In genomic region chr10:79984851-79985250, GRCh38 we compare ENCODE assay signal across 9 cellular contexts. TPM values are rescaled to one million over a fixed set of nuclear protein-coding genes. Genes with fewer than 3 reads are reported as not detected.
DNase-seq lines count a peak whose midpoint lies in the region; ATAC-seq and TF ChIP-seq lines count a peak whose summit lies in the region.
"Had no signal": no experiment of that assay in that cellular context is flagged by ENCODE, and none has a peak within 500 bp of the region (broad histone marks: within the 10 kb centered on the region; RNA-seq: fewer than 3 reads in every experiment).

No MANE protein-coding gene starts in this region.

- no peak overlapping the region for H3K4me3 Mint-ChIP-seq in activated naive CD4-positive, alpha-beta T cell treated with anti-CD3 and anti-CD28 coated beads, Interleukin-2, amount 10 ng/mL, durations not matched to agents 7 days and 5 days
- H3K4me3 Mint-ChIP-seq: B cell had no signal

- CTCF ChIA-PET in activated naive CD4-positive, alpha-beta T cell treated with anti-CD3 and anti-CD28 coated beads, Interleukin-2, amount 10 ng/mL, durations not matched to agents 7 days and 5 days (lab: Charles Lee): no interaction called here
- CTCF ChIA-PET in HEK293T (lab: Yijun Ruan, JAX): interaction anchor here (0.7 kb wide), 1 partner anchor 62 kb away, joined by 3 read pairs; no protein-coding TSS in a partner anchor

- H3K27ac Mint-ChIP-seq in activated naive CD4-positive, alpha-beta T cell treated with anti-CD3 and anti-CD28 coated beads, Interleukin-2, amount 10 ng/mL, durations not matched to agents 7 days and 5 days: no peak overlapping the region
- H3K27ac Mint-ChIP-seq: B cell had no signal

- TF ChIP-seq CTCF in upper lobe of right lung (IDR thresholded peaks at IDR 0.05): no peak

- H3K36me3 Mint-ChIP-seq in activated naive CD4-positive, alpha-beta T cell treated with anti-CD3 and anti-CD28 coated beads, Interleukin-2, amount 10 ng/mL, durations not matched to agents 7 days and 5 days: no peaks in the 10 kb centered on the region

- H3K4me3 ChIP-seq in upper lobe of right lung: no peak overlapping the region

- H3K9me3 ChIP-seq in upper lobe of right lung: peaks cover 2% of the 10 kb centered on the region

- peaks cover 22% of the 10 kb centered on the region for H3K27me3 ChIP-seq in upper lobe of right lung

- peaks cover 13% of the 10 kb centered on the region for H3K4me1 Mint-ChIP-seq in activated naive CD4-positive, alpha-beta T cell treated with anti-CD3 and anti-CD28 coated beads, Interleukin-2, amount 10 ng/mL, durations not matched to agents 7 days and 5 days

- ATAC-seq in HG03439 (IDR thresholded peaks at IDR 0.05; ENCODE audit: unreplicated experiment): peak; percentile 72
- ATAC-seq in esophagus mucosa: peak; percentile 93
- ATAC-seq in upper lobe of right lung: peak; percentile 60
- ATAC-seq in HG02623 (IDR thresholded peaks at IDR 0.05; ENCODE audit: unreplicated experiment): no peak

- POLR2A ChIA-PET in HEK293T (lab: Yijun Ruan, JAX): no interaction called here

- peak; percentile 26 for DNase-seq in activated naive CD4-positive, alpha-beta T cell treated with Interleukin-2 at 50 U/mL for 16 hours
- no peak for DNase-seq in activated naive CD4-positive, alpha-beta T cell treated with anti-CD3 and anti-CD28 coated beads, Interleukin-2, amount 10 ng/mL, durations not matched to agents 7 days and 5 days
- DNase-seq in upper lobe of right lung (peak; percentile 77), COLO829 (ENCODE audit: low spot score) (no peak), HEK293T (ENCODE audit: extremely low spot score) (no peak)

- no peak overlapping the region for H3K27ac ChIP-seq in upper lobe of right lung

- H3K4me1 ChIP-seq in upper lobe of right lung: peaks cover 10% of the 10 kb centered on the region

- H3K36me3 ChIP-seq in upper lobe of right lung: no peaks in the 10 kb centered on the region

- intact Hi-C loops in upper lobe of right lung (cut with DNase I): no loop called here

- H3K9me3 Mint-ChIP-seq in activated naive CD4-positive, alpha-beta T cell treated with anti-CD3 and anti-CD28 coated beads, Interleukin-2, amount 10 ng/mL, durations not matched to agents 7 days and 5 days: no peaks in the 10 kb centered on the region

- H3K27me3 Mint-ChIP-seq in activated naive CD4-positive, alpha-beta T cell treated with anti-CD3 and anti-CD28 coated beads, Interleukin-2, amount 10 ng/mL, durations not matched to agents 7 days and 5 days: peaks cover 77% of the 10 kb centered on the region

TF ChIP-seq in HEK293T, 16 proteins besides CTCF, POLR2A, EP300 and RAD21:
- TF ChIP-seq LEF1 (IDR thresholded peaks at IDR 0.05; ENCODE audit: borderline replicate concordance) (no peak), ARNT (IDR thresholded peaks at IDR 0.05) (no peak), FOXA1 (IDR thresholded peaks at IDR 0.05) (no peak), SP1 (IDR thresholded peaks at IDR 0.05) (no peak)
TF ChIP-seq in HEK293T: peak in this region for 0.

RNA-seq across cellular contexts. Expression of gene SFTPD, which starts 35.9 kb away (rescaled TPM):
- total RNA-seq in esophagus mucosa: 2.0 TPM
- 780 TPM for total RNA-seq in upper lobe of right lung

Comparison
In these comparisons a context has a peak if more than half of its experiments do, and no peak if none do; other contexts are left out.
1. DNase-seq: peak in activated naive CD4-positive, alpha-beta T cell treated with Interleukin-2 at 50 U/mL for 16 hours (single experiment) and upper lobe of right lung (single experiment); none in activated naive CD4-positive, alpha-beta T cell treated with anti-CD3 and anti-CD28 coated beads, Interleukin-2, amount 10 ng/mL, durations not matched to agents 7 days and 5 days (single experiment), COLO829 (single experiment) and HEK293T (single experiment).
2. RNA of gene SFTPD, which starts 35.9 kb away (total RNA-seq): 780 TPM in upper lobe of right lung (single experiment); 2.0 TPM in esophagus mucosa (single experiment); every median in the first group is over 100 times any median in the second.